ENCODE assay signal across 13 cellular contexts in genomic region chr1:168893359-168893791, GRCh38.
DNase-seq lines count a peak whose midpoint lies in the region; ATAC-seq and TF ChIP-seq lines count a peak whose summit lies in the region.
"Had no signal": no experiment of that assay in that cellular context is flagged by ENCODE, and none has a peak within 500 bp of the region (broad histone marks: within the 10 kb centered on the region; RNA-seq: fewer than 3 reads in every experiment).

No MANE protein-coding gene starts in this region.

- peaks cover 27% of the 10 kb centered on the region for H3K27me3 Mint-ChIP-seq in activated CD4-positive, alpha-beta memory T cell treated with anti-CD3 and anti-CD28 coated beads, Interleukin-2, amount 10 ng/mL, durations not matched to agents 7 days and 5 days

- POLR2A ChIA-PET in activated CD4-positive, alpha-beta memory T cell treated with anti-CD3 and anti-CD28 coated beads, Interleukin-2, amount 10 ng/mL, durations not matched to agents 7 days and 5 days (lab: Charles Lee): no interaction called here

- H3K9me3 ChIP-seq in esophagus squamous epithelium: no peaks in the 10 kb centered on the region
- H3K9me3 ChIP-seq: SJSA1 had no signal

- 37 to 51% methylated on average over 2 to 3 of the region's 3 CpGs for WGBS in esophagus squamous epithelium, 2 donors

- H3K9me3 Mint-ChIP-seq in activated CD4-positive, alpha-beta memory T cell treated with anti-CD3 and anti-CD28 coated beads, Interleukin-2, amount 10 ng/mL, durations not matched to agents 7 days and 5 days: no peaks in the 10 kb centered on the region

- H3K36me3 ChIP-seq in esophagus squamous epithelium: no peaks in the 10 kb centered on the region
- H3K36me3 ChIP-seq: SJSA1 had no signal

- intact Hi-C loops in esophagus squamous epithelium (cut with DNase I): no loop called here

- H3K27me3 ChIP-seq in esophagus squamous epithelium: no peaks in the 10 kb centered on the region

- H3K27ac Mint-ChIP-seq in activated CD4-positive, alpha-beta memory T cell treated with anti-CD3 and anti-CD28 coated beads, Interleukin-2, amount 10 ng/mL, durations not matched to agents 7 days and 5 days: no peak overlapping the region
- H3K27ac Mint-ChIP-seq: nephron progenitor cell had no signal

- no peak for TF ChIP-seq CTCF in esophagus squamous epithelium (IDR thresholded peaks at IDR 0.05)

- H3K4me1 Mint-ChIP-seq in activated CD4-positive, alpha-beta memory T cell treated with anti-CD3 and anti-CD28 coated beads, Interleukin-2, amount 10 ng/mL, durations not matched to agents 7 days and 5 days: no peaks in the 10 kb centered on the region

- no peak for TF ChIP-seq POLR2A in esophagus squamous epithelium (IDR thresholded peaks at IDR 0.05)

- no peak overlapping the region for H3K4me3 Mint-ChIP-seq in activated CD4-positive, alpha-beta memory T cell treated with anti-CD3 and anti-CD28 coated beads, Interleukin-2, amount 10 ng/mL, durations not matched to agents 7 days and 5 days
- H3K4me3 Mint-ChIP-seq: nephron progenitor cell had no signal

- DNase-seq in NCI-H446 treated with DMSO at 0.1 percent for 48 hours (lab: John Stamatoyannopoulos, UW) (peak; percentile 72), esophagus squamous epithelium (lab: John Stamatoyannopoulos, UW) (no peak), myocyte (ENCODE audit: low read depth) (peak; percentile 67), ureter (ENCODE audit: low spot score) (peak; percentile 50), H4 (ENCODE audit: low spot score) (no peak)
- no peak for DNase-seq in activated CD4-positive, alpha-beta memory T cell treated with anti-CD3 and anti-CD28 coated beads, Interleukin-2, amount 10 ng/mL, durations not matched to agents 7 days and 5 days
- DNase-seq: activated effector memory CD4-positive, alpha-beta T cell treated with Interleukin-2 at 50 U/mL for 16 hours; NCI-H2171 treated with DMSO at 0.1 percent for 48 hours; nephron progenitor cell; stimulated activated CD4-positive, alpha-beta T cell treated with anti-CD3 and anti-CD28 coated beads, Interleukin-4, amount 100 ng/mL, for 4 hours; substantia nigra had no signal

- ATAC-seq in HG02798 (IDR thresholded peaks at IDR 0.05; ENCODE audit: poor library complexity, unreplicated experiment): no peak

- H3K27ac ChIP-seq in esophagus squamous epithelium: peak overlapping the region in 3 of 4 donors; percentile 58 to 78 (median 61)
- H3K27ac ChIP-seq: SJSA1 had no signal

- peaks cover 0 to 13% (median 8%) of the 10 kb centered on the region in 3 donors for H3K4me1 ChIP-seq in esophagus squamous epithelium
- H3K4me1 ChIP-seq: SJSA1 had no signal

- no peaks in the 10 kb centered on the region for H3K36me3 Mint-ChIP-seq in activated CD4-positive, alpha-beta memory T cell treated with anti-CD3 and anti-CD28 coated beads, Interleukin-2, amount 10 ng/mL, durations not matched to agents 7 days and 5 days (ENCODE audit: low read depth)

- H3K4me3 ChIP-seq in esophagus squamous epithelium: peak overlapping the region in 1 of 4 donors; percentile 13
- H3K4me3 ChIP-seq: SJSA1 had no signal

- CTCF ChIA-PET in activated CD4-positive, alpha-beta memory T cell treated with anti-CD3 and anti-CD28 coated beads, Interleukin-2, amount 10 ng/mL, durations not matched to agents 7 days and 5 days (lab: Charles Lee): no interaction called here

Comparison
In these comparisons a context has a peak if more than half of its experiments do, and no peak if none do; other contexts are left out.
1. DNase-seq: peak in NCI-H446 treated with DMSO at 0.1 percent for 48 hours (single experiment), myocyte (single experiment) and ureter (single experiment); none in esophagus squamous epithelium (single experiment), H4 (single experiment) and activated CD4-positive, alpha-beta memory T cell treated with anti-CD3 and anti-CD28 coated beads, Interleukin-2, amount 10 ng/mL, durations not matched to agents 7 days and 5 days (single experiment).